ENCODE assay signal across 26 cellular contexts in the genomic region with DNA sequence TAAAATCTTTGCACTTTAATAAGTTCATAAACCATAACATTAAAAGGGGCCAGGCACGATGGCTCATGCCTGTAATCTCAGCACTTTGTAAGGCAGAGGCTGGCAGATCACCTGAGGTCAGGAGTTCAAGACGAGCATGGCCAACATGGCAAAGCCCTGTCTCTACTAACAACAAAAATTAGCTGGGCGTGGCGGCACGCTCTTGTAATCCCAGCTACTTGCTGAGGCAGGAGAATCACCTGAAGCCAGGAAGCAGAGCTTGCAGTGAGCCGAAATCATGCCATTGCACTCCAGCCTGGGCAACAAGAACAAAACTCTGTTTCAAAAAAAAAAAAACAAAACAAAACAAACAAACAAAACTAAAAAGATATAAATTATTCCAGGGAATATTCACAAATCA.
"Had no signal": no experiment of that assay in that cellular context is flagged by ENCODE, and none has a peak within 500 bp of the region (broad histone marks: within the 10 kb centered on the region; RNA-seq: fewer than 3 reads in every experiment).

No MANE protein-coding gene starts in this region.

- DNase-seq: naive thymus-derived CD8-positive, alpha-beta T cell; nephron progenitor cell; nucleus accumbens; pancreas; psoas muscle; right cardiac atrium; right lobe of liver; sigmoid colon; spleen; stimulated activated CD4-positive, alpha-beta T cell treated with anti-CD3 and anti-CD28 coated beads, Interleukin-12 subunit alpha, Interleukin-12 subunit beta, amount 100 ng/mL, for 4 hours; stimulated activated CD4-positive, alpha-beta T cell treated with anti-CD3 and anti-CD28 coated beads, Interleukin-1b, Interleukin-23, amount 100 ng/mL, for 48 hours; stimulated activated CD4-positive, alpha-beta T cell treated with anti-CD3 and anti-CD28 coated beads, Interleukin-4, amount 100 ng/mL, for 1 hour; stimulated activated CD4-positive, alpha-beta T cell treated with anti-CD3 and anti-CD28 coated beads, Interleukin-4, amount 100 ng/mL, for 4 hours; stimulated activated CD8-positive, alpha-beta memory T cell treated with anti-CD3 and anti-CD28 coated beads, Interleukin-4, amount 100 ng/mL, for 48 hours; stimulated activated naive CD4-positive, alpha-beta T cell; stimulated activated naive CD8-positive, alpha-beta T cell treated with anti-CD3 and anti-CD28 coated beads, Interleukin-15, amount 100 ng/mL, for 72 hours; stimulated activated naive CD8-positive, alpha-beta T cell treated with anti-CD3 and anti-CD28 coated beads, Interleukin-15, Interleukin-2, amounts not matched to agents 100 U/mL and 50 U/mL, for 24 hours; substantia nigra; testis; tibial artery; transverse colon; upper lobe of right lung; uterus had no signal

- H3K27me3 ChIP-seq: neutrophil, pancreas, right lobe of liver, sigmoid colon, spleen, suprapubic skin, testis, tibial artery, transverse colon, upper lobe of right lung, uterus had no signal

- H3K9me3 ChIP-seq: pancreas, psoas muscle, right lobe of liver, sigmoid colon, spleen, suprapubic skin, testis, tibial artery, transverse colon, upper lobe of right lung, uterus had no signal

- H3K36me3 ChIP-seq: neutrophil, pancreas, right lobe of liver, sigmoid colon, spleen, suprapubic skin, tibial artery, transverse colon, upper lobe of right lung, uterus had no signal

- H3K4me3 ChIP-seq: pancreas, psoas muscle, right lobe of liver, sigmoid colon, smooth muscle cell, spleen, suprapubic skin, testis, tibial artery, transverse colon, upper lobe of right lung, uterus had no signal

- H3K4me1 ChIP-seq: pancreas, psoas muscle, right lobe of liver, sigmoid colon, spleen, suprapubic skin, tibial artery, transverse colon, upper lobe of right lung, uterus had no signal

- H3K4me2 ChIP-seq: smooth muscle cell had no signal

- H3K27ac ChIP-seq: neutrophil, pancreas, psoas muscle, right lobe of liver, sigmoid colon, spleen, suprapubic skin, testis, tibial artery, transverse colon, upper lobe of right lung, uterus had no signal
